20 cellular contexts compared by ENCODE assay signal in the genomic region with DNA sequence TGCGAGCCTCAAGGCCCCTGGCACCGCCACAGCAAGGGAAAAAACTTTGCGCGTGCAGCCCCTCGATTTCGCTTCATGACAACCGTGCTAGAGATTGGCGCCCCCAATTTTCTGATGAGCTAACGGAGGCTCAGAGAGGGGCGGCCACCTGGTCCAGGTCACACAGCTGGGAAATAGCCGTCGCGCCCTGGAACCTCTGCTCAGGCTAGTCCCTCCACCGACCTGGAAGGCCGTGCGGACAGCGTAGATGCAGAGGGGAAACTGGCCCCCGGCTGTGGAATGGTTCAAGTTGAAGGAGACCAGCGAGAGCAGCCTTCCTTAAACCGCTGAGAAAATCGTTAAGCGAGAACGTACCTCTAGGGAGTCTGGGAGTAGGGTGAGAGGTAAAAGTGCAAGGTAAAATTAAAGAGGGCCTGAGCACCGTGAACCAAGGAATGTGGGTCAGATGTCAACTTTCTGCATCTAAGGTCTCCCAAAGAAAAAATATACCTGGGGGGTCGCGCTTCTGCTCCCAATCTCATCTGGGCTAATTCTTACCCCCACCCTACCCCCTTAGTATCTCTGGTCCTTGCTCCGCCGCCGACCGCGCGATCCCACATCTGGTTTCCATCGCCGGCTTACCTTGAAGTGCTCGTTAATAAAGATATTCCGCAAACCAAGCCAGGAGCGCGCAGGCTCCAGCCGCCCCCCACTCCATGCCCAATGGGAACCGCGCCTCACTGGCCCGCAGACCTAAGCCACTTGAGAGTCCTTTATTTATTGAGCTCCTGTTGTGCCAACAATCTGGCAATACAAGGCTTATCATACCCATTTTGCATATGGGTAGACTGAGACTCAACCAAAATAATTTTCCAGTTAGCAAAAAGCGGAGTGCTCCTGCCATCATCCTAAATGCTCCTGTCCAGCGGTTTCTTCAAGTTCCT. TPM values are rescaled to one million over a fixed set of nuclear protein-coding genes. Genes with fewer than 3 reads are reported as not detected.
A peak's percentile ranks its signal among the peaks of the same experiment; 100 is the strongest.
DNase-seq lines count a peak whose midpoint lies in the region; ATAC-seq, FAIRE-seq and TF ChIP-seq lines count a peak whose summit lies in the region.
"Had no signal": no experiment of that assay in that cellular context is flagged by ENCODE, and none has a peak within 500 bp of the region (broad histone marks: within the 10 kb centered on the region; RNA-seq: fewer than 3 reads in every experiment).

No MANE protein-coding gene starts in this region.

- no TSS peak for BruUV-seq in OCI-LY7 (replicated peaks; lab: Mats Ljungman, UMichigan)

- H3K27ac ChIP-seq in upper lobe of right lung (no peak overlapping the region), OCI-LY7 (ENCODE audit: low read depth, low read length, poor library complexity, severe bottlenecking) (no peak overlapping the region)

- ATAC-seq in naive B cell (ENCODE audit: low read depth in 2 of 2) (no peak), upper lobe of right lung (no peak), HG03139 (IDR thresholded peaks at IDR 0.05; ENCODE audit: unreplicated experiment) (no peak)

- POLR2A ChIA-PET in activated CD4-positive, alpha-beta T cell treated with anti-CD3 and anti-CD28 coated beads, Interleukin-2, amount 10 ng/mL, durations not matched to agents 7 days and 5 days (lab: Charles Lee): no interaction called here
- POLR2A ChIA-PET in OCI-LY7 (lab: Charles Lee): no interaction called here

- H3K4me2 ChIP-seq in OCI-LY7 (ENCODE audit: low read length): no peak overlapping the region

- no peak overlapping the region for H3K4me3 ChIP-seq in upper lobe of right lung
- H3K4me3 ChIP-seq in OCI-LY7 (ENCODE audit: low read depth, low read length, poor library complexity, severe bottlenecking): no peak overlapping the region

- H2AFZ ChIP-seq in OCI-LY7 (ENCODE audit: low read length): no peak overlapping the region

- no peaks in the 10 kb centered on the region for H3K79me2 ChIP-seq in OCI-LY7 (ENCODE audit: insufficient read depth, low read depth, low read length)

- no peaks in the 10 kb centered on the region for H3K36me3 Mint-ChIP-seq in activated CD4-positive, alpha-beta T cell treated with anti-CD3 and anti-CD28 coated beads, Interleukin-2, amount 10 ng/mL, durations not matched to agents 7 days and 5 days (ENCODE audit: low read depth)
- H3K36me3 Mint-ChIP-seq in brain (no peaks in the 10 kb centered on the region), naive B cell (peaks cover 6 to 16% of the 10 kb centered on the region in 2 donors)

- no peaks in the 10 kb centered on the region for H3K9me2 ChIP-seq in OCI-LY7 (ENCODE audit: insufficient read depth, low read length)

- H3K9me3 ChIP-seq in upper lobe of right lung: no peaks in the 10 kb centered on the region
- no peaks in the 10 kb centered on the region for H3K9me3 ChIP-seq in OCI-LY7 (ENCODE audit: low read length)

- intact Hi-C loops in upper lobe of right lung (cut with DNase I) (no loop called here), OCI-LY7 (cut with micrococcal nuclease; ENCODE audit: unreplicated experiment) (no loop called here)

- H3K27me3 Mint-ChIP-seq in activated CD4-positive, alpha-beta T cell treated with anti-CD3 and anti-CD28 coated beads, Interleukin-2, amount 10 ng/mL, durations not matched to agents 7 days and 5 days: peaks cover 89% of the 10 kb centered on the region
- peaks cover 100% of the 10 kb centered on the region for H3K27me3 Mint-ChIP-seq in brain
- peaks cover 69 to 97% (median 85%) of the 10 kb centered on the region in 3 donors for H3K27me3 Mint-ChIP-seq in naive B cell

- H3K4me1 Mint-ChIP-seq in activated CD4-positive, alpha-beta T cell treated with anti-CD3 and anti-CD28 coated beads, Interleukin-2, amount 10 ng/mL, durations not matched to agents 7 days and 5 days: peaks cover 12% of the 10 kb centered on the region
- H3K4me1 Mint-ChIP-seq in brain: peaks cover 33% of the 10 kb centered on the region
- H3K4me1 Mint-ChIP-seq in naive B cell: peaks cover 19 to 51% (median 45%) of the 10 kb centered on the region in 3 donors

- TF ChIP-seq CTCF in brain (conservative IDR thresholded peaks at IDR 0.05): no peak
- TF ChIP-seq CTCF in upper lobe of right lung (IDR thresholded peaks at IDR 0.05): no peak
- TF ChIP-seq CTCF in OCI-LY7 (conservative IDR thresholded peaks at IDR 0.05; ENCODE audit: low read length): no peak
- no peak for TF ChIP-seq CTCF in D721Med (IDR thresholded peaks at IDR 0.05; ENCODE audit: insufficient read depth, missing control alignments)

- FAIRE-seq in D721Med (lab: Jason Lieb, UNC): no peak
- FAIRE-seq: HTR-8/SVneo had no signal

- no peak overlapping the region for H3K4me3 Mint-ChIP-seq in activated CD4-positive, alpha-beta T cell treated with anti-CD3 and anti-CD28 coated beads, Interleukin-2, amount 10 ng/mL, durations not matched to agents 7 days and 5 days
- H3K4me3 Mint-ChIP-seq in brain (peak overlapping the region in 3 of 5 experiments; percentile 14 to 81 (median 80)), naive B cell (peak overlapping the region in 5 of 8 donors; percentile 42 to 70 (median 61))

- no peak for DNase-seq in activated CD4-positive, alpha-beta T cell treated with anti-CD3 and anti-CD28 coated beads, Interleukin-2, amount 10 ng/mL, durations not matched to agents 7 days and 5 days
- DNase-seq in activated CD4-positive, alpha-beta T cell treated with anti-CD3 and anti-CD28 coated beads for 4 hours: no peak
- DNase-seq in naive B cell (no peak), upper lobe of right lung (peak; percentile 38), OCI-LY7 (ENCODE audit: low spot score) (no peak), D721Med (ENCODE audit: insufficient read length, low spot score) (no peak)
- DNase-seq: 8988T, COR-L47, KBM-7, NCI-H1048, NCI-H1694, NCI-H2107, NCI-H345, NCI-H526 treated with DMSO at 0.1 percent for 48 hours, OCI-M1, RPMI8226 had no signal

- H3K4me1 ChIP-seq in upper lobe of right lung (peaks cover 19% of the 10 kb centered on the region), OCI-LY7 (ENCODE audit: insufficient read depth, low read length, poor library complexity, severe bottlenecking) (no peaks in the 10 kb centered on the region)

- CTCF ChIA-PET in activated CD4-positive, alpha-beta T cell treated with anti-CD3 and anti-CD28 coated beads, Interleukin-2, amount 10 ng/mL, durations not matched to agents 7 days and 5 days (lab: Charles Lee): no interaction called here
- CTCF ChIA-PET in OCI-LY7 (lab: Charles Lee; ENCODE audit: unreplicated experiment): no interaction called here

- no peaks in the 10 kb centered on the region for H4K20me1 ChIP-seq in OCI-LY7 (ENCODE audit: insufficient read depth, low read length)

- H3K9me3 Mint-ChIP-seq in activated CD4-positive, alpha-beta T cell treated with anti-CD3 and anti-CD28 coated beads, Interleukin-2, amount 10 ng/mL, durations not matched to agents 7 days and 5 days: no peaks in the 10 kb centered on the region
- peaks cover 0 to 14% (median 8%) of the 10 kb centered on the region in 5 experiments for H3K9me3 Mint-ChIP-seq in brain
- H3K9me3 Mint-ChIP-seq in naive B cell: peaks cover 0 to 12% (median 6%) of the 10 kb centered on the region in 7 donors

- H3K36me3 ChIP-seq in upper lobe of right lung (no peaks in the 10 kb centered on the region), OCI-LY7 (ENCODE audit: insufficient read depth, low read length) (no peaks in the 10 kb centered on the region)

- peaks cover 93% of the 10 kb centered on the region for H3K27me3 ChIP-seq in upper lobe of right lung

- H3K27ac Mint-ChIP-seq in activated CD4-positive, alpha-beta T cell treated with anti-CD3 and anti-CD28 coated beads, Interleukin-2, amount 10 ng/mL, durations not matched to agents 7 days and 5 days: peak overlapping the region; percentile 7
- peak overlapping the region in 1 of 5 experiments; percentile 64 for H3K27ac Mint-ChIP-seq in brain
- peak overlapping the region in 5 of 6 donors; percentile 8 to 84 (median 57) for H3K27ac Mint-ChIP-seq in naive B cell
- H3K27ac Mint-ChIP-seq: CD14-positive monocyte had no signal

RNA-seq across cellular contexts. Expression of a gene that starts 1.7 kb away (rescaled TPM):
- total RNA-seq in activated CD4-positive, alpha-beta T cell treated with anti-CD3 and anti-CD28 coated beads, Interleukin-2, amount 10 ng/mL, durations not matched to agents 7 days and 5 days: not detected
- polyA plus RNA-seq in brain (ENCODE audit: insufficient read depth, low read depth, low replicate concordance): 0.19 TPM
- polyA plus RNA-seq in naive B cell (ENCODE audit: low read depth in 6 of 6): not detected
- total RNA-seq in upper lobe of right lung: not detected
- total RNA-seq in OCI-LY7 (2014; rRNA removed; shearing (Covaris generic)): not detected in 2 replicates
- total RNA-seq in OCI-LY7 (2022): not detected in 2 replicates
- polyA plus RNA-seq: CD14-positive monocyte had no signal
